In genomic region chr19:10192922-10193321, GRCh38 we compare ENCODE assay signal across 8 cellular contexts. TPM values are rescaled to one million over a fixed set of nuclear protein-coding genes. Genes with fewer than 3 reads are reported as not detected.
DNase-seq lines count a peak whose midpoint lies in the region; ATAC-seq and TF ChIP-seq lines count a peak whose summit lies in the region.

No MANE protein-coding gene starts in this region.

- H3K4me2 ChIP-seq in IMR-90 (ENCODE audit: low read depth, low read length), result no peak overlapping the region; the same call in 1 of the 2 replicates

- peak overlapping the region; percentile 40; the same call in 1 of the 2 replicates for H3K4ac ChIP-seq in IMR-90 (ENCODE audit: low read depth, low read length)

- H3K4me1 Mint-ChIP-seq in CD4-positive, alpha-beta memory T cell, result peaks cover 24 to 54% (median 39%) of the 10 kb centered on the region in 4 donors
- peaks cover 29% of the 10 kb centered on the region for H3K4me1 Mint-ChIP-seq in activated T-helper 2 cell treated with anti-CD3 and anti-CD28 coated beads, Interferon-gamma antibody, Interleukin-2, Interleukin-4, amounts not matched to agents 10 μg/mL and 5 μg/mL and 100 μg/mL, durations not matched to agents 14 hours and 24 hours and 36 hours (ENCODE audit: low read depth)
- peaks cover 13 to 26% (median 17%) of the 10 kb centered on the region in 3 donors for H3K4me1 Mint-ChIP-seq in naive B cell

- no peak for TF ChIP-seq CTCF in IMR-90 (conservative IDR thresholded peaks at IDR 0.05; ENCODE audit: low read depth, low read length)

- no TSS peak for BruUV-seq in IMR-90 (replicated peaks; lab: Mats Ljungman, UMichigan)

- in situ Hi-C loops in IMR-90 (cut with MboI; ENCODE audit: low sequenced_read_pairs), result no loop called here

- no peaks in the 10 kb centered on the region for H3K27me3 Mint-ChIP-seq in CD4-positive, alpha-beta memory T cell
- no peaks in the 10 kb centered on the region for H3K27me3 Mint-ChIP-seq in activated T-helper 2 cell treated with anti-CD3 and anti-CD28 coated beads, Interferon-gamma antibody, Interleukin-2, Interleukin-4, amounts not matched to agents 10 μg/mL and 5 μg/mL and 100 μg/mL, durations not matched to agents 14 hours and 24 hours and 36 hours (ENCODE audit: low read depth)
- H3K27me3 Mint-ChIP-seq in naive B cell, result no peaks in the 10 kb centered on the region

- H3K79me1 ChIP-seq in IMR-90 (ENCODE audit: low read depth in 1 of 2, low read length in 2 of 2), result peaks cover 0 to 48% of the 10 kb centered on the region in 2 experiments; a peak in 3 of 4 replicates

- peaks cover 6% of the 10 kb centered on the region for H3K36me3 ChIP-seq in CD4-positive, alpha-beta memory T cell (ENCODE audit: insufficient read depth, low read length)
- peaks cover 2% of the 10 kb centered on the region; the same call in 1 of the 2 replicates for H3K36me3 ChIP-seq in IMR-90 (ENCODE audit: control insufficient read depth, insufficient read depth, low read length)

- H2AFZ ChIP-seq in IMR-90 (replicated peaks; ENCODE audit: low read length, poor library complexity), result no peak overlapping the region

- TF ChIP-seq POLR2A in IMR-90 (IDR thresholded peaks at IDR 0.05; ENCODE audit: low read depth, low read length), result no peak

- H3K27me3 ChIP-seq in CD4-positive, alpha-beta memory T cell (ENCODE audit: insufficient read depth, low read length), result no peaks in the 10 kb centered on the region
- H3K27me3 ChIP-seq in IMR-90 (ENCODE audit: control insufficient read depth, insufficient read depth, low read length), result no peaks in the 10 kb centered on the region

- peak overlapping the region; percentile 37 for H2BK5ac ChIP-seq in IMR-90 (ENCODE audit: low read depth, low read length, poor library complexity, severe bottlenecking)

- POLR2A ChIA-PET in CD4-positive, alpha-beta memory T cell (lab: Charles Lee; ENCODE audit: partially characterized antibody), result interaction anchor here (2.7 kb wide), 1 partner anchor 43 kb away, joined by 16 read pairs; no protein-coding TSS in a partner anchor
- POLR2A ChIA-PET in IMR-90 (lab: Charles Lee; ENCODE audit: unreplicated experiment), result no interaction called here

- H2BK15ac ChIP-seq in IMR-90 (ENCODE audit: low read depth, low read length), result no peak overlapping the region; the same call in 2 of the 3 replicates

- 0 out of 2 replicates have a peak overlapping the region, but pooled peaks have one; percentile 1 for H3K14ac ChIP-seq in IMR-90 (replicated peaks; ENCODE audit: low read depth, low read length)

- no peak overlapping the region for H4K5ac ChIP-seq in IMR-90 (ENCODE audit: low read depth, low read length)

- dilution Hi-C loops in IMR-90 (cut with HindIII; ENCODE audit: low sequenced_read_pairs, unreplicated experiment), result no loop called here

- peak overlapping the region; percentile 78; the same call in 1 of the 2 replicates for H2AK5ac ChIP-seq in IMR-90 (ENCODE audit: low read depth, low read length)

- H2BK20ac ChIP-seq in IMR-90 (ENCODE audit: low read depth, low read length), result no peak overlapping the region

- no peak overlapping the region for H3K18ac ChIP-seq in IMR-90 (ENCODE audit: low read depth, low read length)

- peaks cover 6 to 25% of the 10 kb centered on the region in 2 donors for H3K36me3 Mint-ChIP-seq in CD4-positive, alpha-beta memory T cell
- H3K36me3 Mint-ChIP-seq in activated T-helper 2 cell treated with anti-CD3 and anti-CD28 coated beads, Interferon-gamma antibody, Interleukin-2, Interleukin-4, amounts not matched to agents 10 μg/mL and 5 μg/mL and 100 μg/mL, durations not matched to agents 14 hours and 24 hours and 36 hours (ENCODE audit: low read depth), result peaks cover 44% of the 10 kb centered on the region
- no peaks in the 10 kb centered on the region for H3K36me3 Mint-ChIP-seq in naive B cell

- no peaks in the 10 kb centered on the region for H3K9me3 ChIP-seq in CD4-positive, alpha-beta memory T cell (ENCODE audit: control insufficient read depth in 1 of 2, low read length in 2 of 2)
- no peaks in the 10 kb centered on the region for H3K9me3 ChIP-seq in IMR-90 (ENCODE audit: control insufficient read depth, insufficient read depth, low read length)

- H3K9me3 Mint-ChIP-seq in CD4-positive, alpha-beta memory T cell, result no peaks in the 10 kb centered on the region
- H3K9me3 Mint-ChIP-seq in activated T-helper 2 cell treated with anti-CD3 and anti-CD28 coated beads, Interferon-gamma antibody, Interleukin-2, Interleukin-4, amounts not matched to agents 10 μg/mL and 5 μg/mL and 100 μg/mL, durations not matched to agents 14 hours and 24 hours and 36 hours, result no peaks in the 10 kb centered on the region
- H3K9me3 Mint-ChIP-seq in naive B cell, result no peaks in the 10 kb centered on the region

- peak overlapping the region in 4 of 7 donors; percentile 37 to 83 (median 60) for H3K27ac Mint-ChIP-seq in CD4-positive, alpha-beta memory T cell
- H3K27ac Mint-ChIP-seq in activated T-helper 2 cell treated with anti-CD3 and anti-CD28 coated beads, Interferon-gamma antibody, Interleukin-2, Interleukin-4, amounts not matched to agents 10 μg/mL and 5 μg/mL and 100 μg/mL, durations not matched to agents 14 hours and 24 hours and 36 hours, result peak overlapping the region; percentile 96
- H3K27ac Mint-ChIP-seq in naive B cell, result peak overlapping the region in 2 of 6 donors; percentile 42 to 47

- no peak overlapping the region; the same call in 1 of the 2 replicates for H2BK120ac ChIP-seq in IMR-90 (ENCODE audit: low read depth, low read length)

- H3K56ac ChIP-seq in IMR-90 (ENCODE audit: extremely low read depth, insufficient read depth, low read length), result no peak overlapping the region

- H3K4me3 Mint-ChIP-seq in CD4-positive, alpha-beta memory T cell, result peak overlapping the region; percentile 50 to 97 (median 65)
- H3K4me3 Mint-ChIP-seq in activated T-helper 2 cell treated with anti-CD3 and anti-CD28 coated beads, Interferon-gamma antibody, Interleukin-2, Interleukin-4, amounts not matched to agents 10 μg/mL and 5 μg/mL and 100 μg/mL, durations not matched to agents 14 hours and 24 hours and 36 hours (ENCODE audit: low read depth), result peak overlapping the region; percentile 97
- H3K4me3 Mint-ChIP-seq in naive B cell, result peak overlapping the region; percentile 9 to 87 (median 55)

- no peak overlapping the region for H3K4me3 ChIP-seq in CD4-positive, alpha-beta memory T cell (ENCODE audit: low read length in 2 of 2)
- no peak overlapping the region for H3K4me3 ChIP-seq in IMR-90 (ENCODE audit: insufficient read depth, low read depth, low read length)

- no peak for DNase-seq in CD4-positive, alpha-beta memory T cell
- DNase-seq in IMR-90, result no peak
- DNase-seq in activated T-helper 2 cell treated with anti-CD3 and anti-CD28 coated beads, Interferon-gamma antibody, Interleukin-2, Interleukin-4, amounts not matched to agents 10 μg/mL and 5 μg/mL and 100 μg/mL, durations not matched to agents 14 hours and 24 hours and 36 hours (ENCODE audit: low spot score), result no peak
- no peak for DNase-seq in naive B cell
- DNase-seq in glomerular visceral epithelial cell (ENCODE audit: extremely low spot score), result no peak
- no peak for DNase-seq in cortex of kidney (lab: John Stamatoyannopoulos, UW)

- ATAC-seq in IMR-90 (ENCODE audit: low read depth) (no peak), naive B cell (ENCODE audit: low read depth in 2 of 2) (no peak), HG02870 (IDR thresholded peaks at IDR 0.05; ENCODE audit: unreplicated experiment) (no peak), HG02970 (IDR thresholded peaks at IDR 0.05; ENCODE audit: low FRiP score, unreplicated experiment) (no peak)

- peak overlapping the region; percentile 77 for H3K27ac ChIP-seq in CD4-positive, alpha-beta memory T cell (ENCODE audit: low read depth, low read length)
- H3K27ac ChIP-seq in IMR-90 (ENCODE audit: insufficient read depth, low read length), result peak overlapping the region; percentile 89; the same call in 1 of the 2 replicates

- H3K4me1 ChIP-seq in CD4-positive, alpha-beta memory T cell (ENCODE audit: insufficient read depth, low read length), result peaks cover 44% of the 10 kb centered on the region
- H3K4me1 ChIP-seq in IMR-90 (ENCODE audit: control insufficient read depth, insufficient read depth, low read length), result peaks cover 9% of the 10 kb centered on the region

- no peak overlapping the region; the same call in 1 of the 2 replicates for H3K23ac ChIP-seq in IMR-90 (ENCODE audit: low read depth, low read length)

- H4K91ac ChIP-seq in IMR-90 (ENCODE audit: insufficient read depth, low read depth, low read length), result no peak overlapping the region

- H4K8ac ChIP-seq in IMR-90 (ENCODE audit: low read depth in 2 of 2, low read length in 2 of 2), result peak overlapping the region in 1 of 2 experiments; percentile 11; a peak in 1 of 4 replicates

- peaks cover 47% of the 10 kb centered on the region for H4K20me1 ChIP-seq in IMR-90 (ENCODE audit: insufficient read depth, low read length)

- no peak for TF ChIP-seq RAD21 in IMR-90 (IDR thresholded peaks at IDR 0.05; ENCODE audit: low read length)

- intact Hi-C loops in CD4-positive, alpha-beta memory T cell (cut with micrococcal nuclease), result no loop called here
- intact Hi-C loops in IMR-90 (cut with micrococcal nuclease), result no loop called here
- intact Hi-C loops in activated T-helper 2 cell treated with anti-CD3 and anti-CD28 coated beads, Interferon-gamma antibody, Interleukin-2, Interleukin-4, amounts not matched to agents 10 μg/mL and 5 μg/mL and 100 μg/mL, durations not matched to agents 14 hours and 24 hours and 36 hours (cut with micrococcal nuclease), result no loop called here

- WGBS in IMR-90 (ENCODE audit: extremely low coverage in 2 of 2, insufficient read length in 1 of 2), 2 experiments, result no CpG with 5 or more reads among the region's 6 CpGs

- no peak overlapping the region for H2AK9ac ChIP-seq in IMR-90 (replicated peaks; ENCODE audit: low read depth, low read length, poor library complexity)

- 0 out of 2 replicates have a peak overlapping the region, but pooled peaks have one; percentile 13 for H3K9ac ChIP-seq in IMR-90 (ENCODE audit: low read depth, low read length)

- CTCF ChIA-PET in CD4-positive, alpha-beta memory T cell (lab: Charles Lee; ENCODE audit: partially characterized antibody), result no interaction called here
- CTCF ChIA-PET in IMR-90 (lab: Yijun Ruan, JAX), result interaction anchor here (1.6 kb wide), 1 partner anchor 57 kb away, joined by 4 read pairs; no protein-coding TSS in a partner anchor

- H3K9me1 ChIP-seq in IMR-90 (ENCODE audit: insufficient read depth, low read length), result peaks cover 15% of the 10 kb centered on the region

RNA-seq across cellular contexts. Expression of gene DNMT1, which starts 1.8 kb away (rescaled TPM):
- total RNA-seq in CD4-positive, alpha-beta memory T cell, result 100 to 1,000 TPM; 208 to 250 TPM
- polyA plus RNA-seq in CD4-positive, alpha-beta memory T cell, result 100 to 1,000 TPM in 1 of 2 donors, 10 to 100 TPM in 1; 53.5 to 166 TPM
- total RNA-seq in IMR-90 (2012; rRNA removed), result 26.2 and 40.3 TPM in 2 replicates
- polyA plus RNA-seq in IMR-90 (2012; rRNA removed) (83.6 and 88.1 TPM in 2 replicates), naive B cell (ENCODE audit: low read depth in 6 of 6) (10 to 100 TPM; 13.9 to 56.7 (median 31.3) TPM)
- 36.6 and 47.1 TPM in 2 replicates for polyA plus RNA-seq in IMR-90 (2012; cell fraction: cytosol; rRNA removed)
- polyA plus RNA-seq in IMR-90 (2012; cell fraction: nucleus; rRNA removed; ENCODE audit: low replicate concordance), result 214 and 325 TPM in 2 replicates
- 367 and 370 TPM in 2 replicates for total RNA-seq in activated T-helper 2 cell treated with anti-CD3 and anti-CD28 coated beads, Interferon-gamma antibody, Interleukin-2, Interleukin-4, amounts not matched to agents 10 μg/mL and 5 μg/mL and 100 μg/mL, durations not matched to agents 14 hours and 24 hours and 36 hours

RNA-seq across cellular contexts. Expression of gene S1PR2, which starts 38.2 kb away (rescaled TPM):
- total RNA-seq in CD4-positive, alpha-beta memory T cell, result 1 to 10 TPM; 9.0 to 9.4 TPM
- 1 to 10 TPM; 1.4 to 2.3 TPM for polyA plus RNA-seq in CD4-positive, alpha-beta memory T cell
- total RNA-seq in IMR-90 (2012; rRNA removed), result 14.0 and 16.7 TPM in 2 replicates
- polyA plus RNA-seq in IMR-90 (2012; rRNA removed) (15.0 and 16.1 TPM in 2 replicates), naive B cell (ENCODE audit: low read depth in 6 of 6) (under 1 TPM in 4 of 6 donors, not detected in 2; 0.06 to 0.21 (median 0.16) TPM)
- polyA plus RNA-seq in IMR-90 (2012; cell fraction: cytosol; rRNA removed), result 9.2 and 22.6 TPM in 2 replicates
- 14.1 and 14.9 TPM in 2 replicates for polyA plus RNA-seq in IMR-90 (2012; cell fraction: nucleus; rRNA removed; ENCODE audit: low replicate concordance)
- 10.1 and 10.8 TPM in 2 replicates for total RNA-seq in activated T-helper 2 cell treated with anti-CD3 and anti-CD28 coated beads, Interferon-gamma antibody, Interleukin-2, Interleukin-4, amounts not matched to agents 10 μg/mL and 5 μg/mL and 100 μg/mL, durations not matched to agents 14 hours and 24 hours and 36 hours

RNA-seq across cellular contexts. Expression of gene MRPL4, which starts 59.1 kb away (rescaled TPM):
- 10 to 100 TPM; 42.7 to 44.6 TPM for total RNA-seq in CD4-positive, alpha-beta memory T cell
- polyA plus RNA-seq in CD4-positive, alpha-beta memory T cell, result 10 to 100 TPM; 28.9 to 37.1 TPM
- 32.8 and 36.4 TPM in 2 replicates for total RNA-seq in IMR-90 (2012; rRNA removed)
- polyA plus RNA-seq in IMR-90 (2012; rRNA removed), result 108 and 123 TPM in 2 replicates
- 136 and 153 TPM in 2 replicates for polyA plus RNA-seq in IMR-90 (2012; cell fraction: cytosol; rRNA removed)
- 66.4 and 160 TPM in 2 replicates for polyA plus RNA-seq in IMR-90 (2012; cell fraction: nucleus; rRNA removed; ENCODE audit: low replicate concordance)
- total RNA-seq in activated T-helper 2 cell treated with anti-CD3 and anti-CD28 coated beads, Interferon-gamma antibody, Interleukin-2, Interleukin-4, amounts not matched to agents 10 μg/mL and 5 μg/mL and 100 μg/mL, durations not matched to agents 14 hours and 24 hours and 36 hours, result 133 and 135 TPM in 2 replicates
- polyA plus RNA-seq in naive B cell (ENCODE audit: low read depth in 6 of 6), result 10 to 100 TPM; 23.7 to 34.3 (median 27.4) TPM
